ENCODE assay signal across 22 cellular contexts in genomic region chr6:116221067-116221466, GRCh38. TPM values are rescaled to one million over a fixed set of nuclear protein-coding genes. Genes with fewer than 3 reads are reported as not detected.
DNase-seq lines count a peak whose midpoint lies in the region; ATAC-seq and TF ChIP-seq lines count a peak whose summit lies in the region.
"Had no signal": no experiment of that assay in that cellular context is flagged by ENCODE, and none has a peak within 500 bp of the region (broad histone marks: within the 10 kb centered on the region; RNA-seq: fewer than 3 reads in every experiment).

No MANE protein-coding gene starts in this region.

- H2BK120ac ChIP-seq in IMR-90 (ENCODE audit: low read depth, low read length) = no peak overlapping the region

- no peak overlapping the region for H3K4me2 ChIP-seq in IMR-90 (ENCODE audit: low read depth, low read length)
- H3K4me2 ChIP-seq in PC-9 = no peak overlapping the region

- no peak overlapping the region for H2BK20ac ChIP-seq in IMR-90 (ENCODE audit: low read depth, low read length)

- H2AK5ac ChIP-seq in IMR-90 (ENCODE audit: low read depth, low read length) = no peak overlapping the region

- H3K79me1 ChIP-seq in IMR-90 (ENCODE audit: low read depth in 1 of 2, low read length in 2 of 2) = peaks cover 0 to 2% of the 10 kb centered on the region in 2 experiments; a peak in 1 of 4 replicates

- H3K79me2 ChIP-seq in PC-9 (ENCODE audit: low read depth) = no peaks in the 10 kb centered on the region

- H3K9me3 ChIP-seq in A673 (ENCODE audit: low read depth, low read length, poor library complexity, severe bottlenecking) = no peaks in the 10 kb centered on the region
- H3K9me3 ChIP-seq in IMR-90 (ENCODE audit: control insufficient read depth, insufficient read depth, low read length) = no peaks in the 10 kb centered on the region
- H3K9me3 ChIP-seq in PC-9 (ENCODE audit: insufficient read depth, low read depth) = no peaks in the 10 kb centered on the region
- no peaks in the 10 kb centered on the region for H3K9me3 ChIP-seq in prostate gland
- H3K9me3 ChIP-seq: colonic mucosa, gastroesophageal sphincter, left lung, right atrium auricular region had no signal

- H4K8ac ChIP-seq in IMR-90 (ENCODE audit: low read depth in 2 of 2, low read length in 2 of 2) = no peak overlapping the region

- H2AFZ ChIP-seq in IMR-90 (replicated peaks; ENCODE audit: low read length, poor library complexity) = no peak overlapping the region
- H2AFZ ChIP-seq in PC-9 = no peak overlapping the region

- H3K4me1 ChIP-seq in A673 (ENCODE audit: insufficient read depth, low read length, poor library complexity, severe bottlenecking) = peaks cover 16% of the 10 kb centered on the region
- H3K4me1 ChIP-seq in IMR-90 (ENCODE audit: control insufficient read depth, insufficient read depth, low read length) = peaks cover 6% of the 10 kb centered on the region
- no peaks in the 10 kb centered on the region for H3K4me1 ChIP-seq in foreskin keratinocyte
- H3K4me1 ChIP-seq in PC-9 (replicated peaks; ENCODE audit: insufficient read depth) = no peaks in the 10 kb centered on the region
- H3K4me1 ChIP-seq in prostate gland (replicated peaks) = no peaks in the 10 kb centered on the region
- H3K4me1 ChIP-seq: colonic mucosa, gastroesophageal sphincter, left lung had no signal

- H3K27ac ChIP-seq in A673 (ENCODE audit: low read depth, low read length, poor library complexity, severe bottlenecking) = no peak overlapping the region
- H3K27ac ChIP-seq in IMR-90 (ENCODE audit: insufficient read depth, low read length) = no peak overlapping the region
- H3K27ac ChIP-seq in foreskin keratinocyte = no peak overlapping the region
- H3K27ac ChIP-seq in PC-9 = no peak overlapping the region
- H3K27ac ChIP-seq in prostate gland = no peak overlapping the region
- H3K27ac ChIP-seq: colonic mucosa, gastroesophageal sphincter, left lung, right atrium auricular region, SK-N-MC had no signal

- no peak overlapping the region for H3K4me3 ChIP-seq in A673 (ENCODE audit: low read depth, low read length, poor library complexity, severe bottlenecking)
- no peak overlapping the region for H3K4me3 ChIP-seq in IMR-90 (ENCODE audit: insufficient read depth, low read depth, low read length)
- H3K4me3 ChIP-seq in PC-9 = no peak overlapping the region
- no peak overlapping the region for H3K4me3 ChIP-seq in prostate gland
- H3K4me3 ChIP-seq: colonic mucosa, gastroesophageal sphincter, left lung, right atrium auricular region, SK-N-MC had no signal

- H3K14ac ChIP-seq in IMR-90 (replicated peaks; ENCODE audit: low read depth, low read length) = no peak overlapping the region

- H3K18ac ChIP-seq in IMR-90 (ENCODE audit: low read depth, low read length) = no peak overlapping the region; the same call in 1 of the 2 replicates

- H4K20me1 ChIP-seq in IMR-90 (ENCODE audit: insufficient read depth, low read length) (no peaks in the 10 kb centered on the region), PC-9 (ENCODE audit: insufficient read depth) (no peaks in the 10 kb centered on the region)

- H4K5ac ChIP-seq in IMR-90 (ENCODE audit: low read depth, low read length) = no peak overlapping the region; the same call in 1 of the 2 replicates

- TF ChIP-seq CTCF in A673 (conservative IDR thresholded peaks at IDR 0.05; ENCODE audit: low read depth, low read length) (no peak), IMR-90 (conservative IDR thresholded peaks at IDR 0.05; ENCODE audit: low read depth, low read length) (no peak), foreskin keratinocyte (conservative IDR thresholded peaks at IDR 0.05) (no peak), PC-9 (conservative IDR thresholded peaks at IDR 0.05) (no peak), prostate gland (IDR thresholded peaks at IDR 0.05) (no peak)

- no CpG with 5 or more reads among the region's 3 CpGs for WGBS in IMR-90 (ENCODE audit: extremely low coverage in 2 of 2, insufficient read length in 1 of 2), 2 experiments
- WGBS in prostate gland = 87% methylated on average over 3 of the region's 3 CpGs

- H3K36me3 ChIP-seq in A673 (ENCODE audit: insufficient read depth, low read length, poor library complexity, severe bottlenecking) (no peaks in the 10 kb centered on the region), IMR-90 (ENCODE audit: control insufficient read depth, insufficient read depth, low read length) (no peaks in the 10 kb centered on the region), PC-9 (ENCODE audit: low read depth) (no peaks in the 10 kb centered on the region), prostate gland (no peaks in the 10 kb centered on the region)
- H3K36me3 ChIP-seq: colonic mucosa had no signal

- ATAC-seq in IMR-90 (ENCODE audit: low read depth) (no peak; the same call in 1 of the 2 replicates), foreskin keratinocyte (peak; percentile 51), HG03565 (IDR thresholded peaks at IDR 0.05; ENCODE audit: unreplicated experiment) (no peak)
- ATAC-seq: activated CD8-positive, alpha-beta T cell treated with anti-CD3 and anti-CD28 coated beads for 36 hours; gastroesophageal sphincter; left lung; Panc1 had no signal

- in situ Hi-C loops in IMR-90 (cut with MboI; ENCODE audit: low sequenced_read_pairs) = no loop called here

- TF ChIP-seq RAD21 in IMR-90 (IDR thresholded peaks at IDR 0.05; ENCODE audit: low read length) = no peak

- H3K9me2 ChIP-seq in PC-9 (ENCODE audit: insufficient read depth) = no peaks in the 10 kb centered on the region

- H2BK5ac ChIP-seq in IMR-90 (ENCODE audit: low read depth, low read length, poor library complexity, severe bottlenecking) = no peak overlapping the region

- DNase-seq in A673 (ENCODE audit: low spot score) = peak; percentile 33
- peak; percentile 15 for DNase-seq in IMR-90
- peak; percentile 8 for DNase-seq in astrocyte of the hippocampus (ENCODE audit: low read depth, low spot score)
- no peak for DNase-seq in foreskin keratinocyte
- no peak for DNase-seq in dedifferentiated amniotic fluid mesenchymal stem cell (ENCODE audit: extremely low spot score)
- no peak for DNase-seq in PC-9
- DNase-seq in prostate gland (ENCODE audit: low spot score) = no peak
- DNase-seq: activated CD8-positive, alpha-beta T cell treated with anti-CD3 and anti-CD28 coated beads for 36 hours; activated naive CD4-positive, alpha-beta T cell treated with anti-CD3 and anti-CD28 coated beads for 36 hours; activated T-cell treated with anti-CD3 and anti-CD28 coated beads, Interleukin-2, amount 50 U/mL, for 24 hours; CD4-positive, CD25-positive, alpha-beta regulatory T cell; colonic mucosa; left lung; NCI-H1105 treated with DMSO at 0.1 percent for 48 hours; NCI-H69; nucleus accumbens; T-helper 9 cell had no signal

- BruUV-seq in A673 (replicated peaks; lab: Mats Ljungman, UMichigan) (no TSS peak), IMR-90 (replicated peaks; lab: Mats Ljungman, UMichigan) (no TSS peak), PC-9 (replicated peaks; lab: Mats Ljungman, UMichigan) (no TSS peak)

- no peak overlapping the region for H3K56ac ChIP-seq in IMR-90 (ENCODE audit: extremely low read depth, insufficient read depth, low read length)

- dilution Hi-C loops in IMR-90 (cut with HindIII; ENCODE audit: low sequenced_read_pairs, unreplicated experiment) = no loop called here

- no peak overlapping the region for H2AK9ac ChIP-seq in IMR-90 (replicated peaks; ENCODE audit: low read depth, low read length, poor library complexity)

- no peak overlapping the region for H2BK15ac ChIP-seq in IMR-90 (ENCODE audit: low read depth, low read length)

- H3K27me3 ChIP-seq in A673 (replicated peaks; ENCODE audit: insufficient read depth, low read depth, low read length, poor library complexity) (no peaks in the 10 kb centered on the region), IMR-90 (ENCODE audit: control insufficient read depth, insufficient read depth, low read length) (no peaks in the 10 kb centered on the region), foreskin keratinocyte (no peaks in the 10 kb centered on the region), PC-9 (ENCODE audit: insufficient read depth, low read depth) (no peaks in the 10 kb centered on the region), prostate gland (replicated peaks; ENCODE audit: insufficient read depth) (no peaks in the 10 kb centered on the region)
- H3K27me3 ChIP-seq: colonic mucosa, gastroesophageal sphincter, left lung, right atrium auricular region had no signal

- CTCF ChIA-PET in A673 (lab: Charles Lee) = no interaction called here
- CTCF ChIA-PET in IMR-90 (lab: Yijun Ruan, JAX) = no interaction called here
- CTCF ChIA-PET in PC-9 (lab: Charles Lee) = interaction anchor here (0.6 kb wide), 1 partner anchor 29 kb away, joined by 4 read pairs; no protein-coding TSS in a partner anchor

- TF ChIP-seq POLR2A in IMR-90 (IDR thresholded peaks at IDR 0.05; ENCODE audit: low read depth, low read length) (no peak), prostate gland (IDR thresholded peaks at IDR 0.05) (no peak)

- H3K23ac ChIP-seq in IMR-90 (ENCODE audit: low read depth, low read length) = no peak overlapping the region

- H3K9ac ChIP-seq in IMR-90 (ENCODE audit: low read depth, low read length) = no peak overlapping the region

- POLR2A ChIA-PET in A673 (lab: Charles Lee; ENCODE audit: low non-redundant PET) = no interaction called here
- POLR2A ChIA-PET in IMR-90 (lab: Charles Lee; ENCODE audit: unreplicated experiment) = no interaction called here
- POLR2A ChIA-PET in PC-9 (lab: Charles Lee; ENCODE audit: unreplicated experiment) = no interaction called here

- peaks cover 6% of the 10 kb centered on the region for H3F3A ChIP-seq in PC-9 (ENCODE audit: insufficient read depth, low read depth)

- intact Hi-C loops in A673 (cut with micrococcal nuclease; ENCODE audit: unreplicated experiment) = no loop called here
- intact Hi-C loops in IMR-90 (cut with micrococcal nuclease) = no loop called here
- intact Hi-C loops in PC-9 (cut with micrococcal nuclease; ENCODE audit: unreplicated experiment) = no loop called here
- intact Hi-C loops in prostate gland (cut with DNase I) = no loop called here

- no peak overlapping the region for H4K91ac ChIP-seq in IMR-90 (ENCODE audit: insufficient read depth, low read depth, low read length)

- H3K4ac ChIP-seq in IMR-90 (ENCODE audit: low read depth, low read length) = no peak overlapping the region

- no peaks in the 10 kb centered on the region for H3K9me1 ChIP-seq in IMR-90 (ENCODE audit: insufficient read depth, low read length)

RNA-seq across cellular contexts. Expression of gene TSPYL4, which starts 32.8 kb away (rescaled TPM):
- 17.2 and 17.7 TPM in 2 replicates for total RNA-seq in A673 (2021)
- 22.0 and 23.1 TPM in 2 replicates for total RNA-seq in IMR-90 (2012; rRNA removed)
- polyA plus RNA-seq in IMR-90 (2012; rRNA removed) = 29.0 and 29.9 TPM in 2 replicates
- polyA plus RNA-seq in IMR-90 (2012; cell fraction: cytosol; rRNA removed) = 11.5 and 20.0 TPM in 2 replicates
- polyA plus RNA-seq in IMR-90 (2012; cell fraction: nucleus; rRNA removed; ENCODE audit: low replicate concordance) = 21.8 and 63.1 TPM in 2 replicates
- total RNA-seq in foreskin keratinocyte = 4.9 and 6.7 TPM in 2 replicates
- polyA plus RNA-seq in foreskin keratinocyte = 2.5 and 2.9 TPM in 2 replicates
- total RNA-seq in PC-9 (2021) = 10.6 and 10.9 TPM in 2 replicates
- 10 to 100 TPM; 26.0 to 33.7 TPM for total RNA-seq in prostate gland

RNA-seq across cellular contexts. Expression of gene TSPYL1, which starts 58.7 kb away (rescaled TPM):
- total RNA-seq in A673 (2021) = 39.7 and 41.1 TPM in 2 replicates
- total RNA-seq in IMR-90 (2012; rRNA removed) = 111 and 121 TPM in 2 replicates
- polyA plus RNA-seq in IMR-90 (2012; rRNA removed) = 30.1 and 32.4 TPM in 2 replicates
- polyA plus RNA-seq in IMR-90 (2012; cell fraction: cytosol; rRNA removed) = 19.1 and 19.2 TPM in 2 replicates
- polyA plus RNA-seq in IMR-90 (2012; cell fraction: nucleus; rRNA removed; ENCODE audit: low replicate concordance) = 7.1 and 14.7 TPM in 2 replicates
- 68.2 and 72.5 TPM in 2 replicates for total RNA-seq in foreskin keratinocyte
- 30.1 and 32.2 TPM in 2 replicates for polyA plus RNA-seq in foreskin keratinocyte
- total RNA-seq in PC-9 (2021) = 52.8 and 73.1 TPM in 2 replicates
- 100 to 1,000 TPM; 112 to 159 TPM for total RNA-seq in prostate gland

Comparison
In these comparisons a context has a peak if more than half of its experiments do, and no peak if none do; other contexts are left out.
1. DNase-seq: peak in A673 (single experiment), IMR-90 (single experiment) and astrocyte of the hippocampus (single experiment); none in foreskin keratinocyte (0 of 2), dedifferentiated amniotic fluid mesenchymal stem cell (single experiment), PC-9 (0 of 2) and prostate gland (single experiment).